ENCODE assay signal across 8 cellular contexts in the genomic region with DNA sequence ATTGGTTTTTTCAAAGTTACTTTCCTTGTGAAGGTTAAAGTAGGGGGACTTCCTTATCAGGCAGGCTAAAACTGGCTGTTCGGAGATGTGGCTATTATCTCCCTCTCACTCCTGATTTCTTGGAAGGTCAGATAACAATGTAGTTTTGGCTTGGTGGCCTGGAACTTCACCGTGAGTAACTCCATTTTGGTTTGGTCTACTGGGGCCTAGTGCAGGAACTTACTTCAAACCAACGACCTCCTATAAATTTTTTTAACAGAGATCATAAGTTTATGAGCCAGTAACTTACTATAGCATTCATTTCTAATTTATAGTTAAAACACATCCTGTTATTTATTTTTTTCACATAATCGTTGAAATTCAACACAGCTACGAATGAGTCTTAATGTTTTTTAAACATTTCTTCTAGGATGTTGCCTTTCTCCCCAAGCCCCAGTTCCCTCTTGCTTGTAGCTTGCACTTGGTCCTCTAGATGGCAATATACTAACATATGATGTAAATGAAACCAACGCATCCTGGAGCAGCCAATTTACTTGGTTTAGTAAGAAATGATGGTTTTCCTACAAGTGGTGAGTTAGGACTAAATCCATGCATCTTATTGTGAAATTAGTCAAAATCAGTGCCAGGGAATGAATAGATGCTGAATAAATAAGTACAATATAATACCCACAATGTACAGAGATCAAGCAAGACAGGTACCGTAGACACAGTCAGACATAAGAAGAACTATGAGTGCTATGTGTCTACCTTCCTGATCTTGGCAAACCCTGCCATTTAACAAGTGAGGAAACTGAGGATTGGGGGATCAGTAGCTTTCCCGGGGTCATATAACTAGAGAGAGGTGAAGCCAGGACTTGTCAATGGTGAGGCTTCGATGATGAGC. TPM values are rescaled to one million over a fixed set of nuclear protein-coding genes. Genes with fewer than 3 reads are reported as not detected.
DNase-seq lines count a peak whose midpoint lies in the region; FAIRE-seq and TF ChIP-seq lines count a peak whose summit lies in the region.
"Not testable (repeated sequence)": the region's sequence is repeated elsewhere in the genome, so short reads cannot be mapped to it uniquely, and the experiment has no call there.

No MANE protein-coding gene starts in this region.

- FAIRE-seq in GM18507 (lab: Jason Lieb, UNC), result peak; percentile 88

- H3K9me3 Mint-ChIP-seq in activated T-helper 1 cell treated with anti-CD3 and anti-CD28 coated beads, Interleukin-12 subunit alpha, Interleukin-12 subunit beta, Interleukin-2, Interleukin-4 antibody, amounts not matched to agents 30 ng/mL and 10 ng/mL and 1 ng/mL, durations not matched to agents 14 hours and 24 hours and 36 hours, result not testable (repeated sequence)

- WGBS in liver, result 48% methylated on average over 9 of the region's 9 CpGs

- peaks cover 10% of the 10 kb centered on the region for H3K4me1 Mint-ChIP-seq in activated T-helper 1 cell treated with anti-CD3 and anti-CD28 coated beads, Interleukin-12 subunit alpha, Interleukin-12 subunit beta, Interleukin-2, Interleukin-4 antibody, amounts not matched to agents 30 ng/mL and 10 ng/mL and 1 ng/mL, durations not matched to agents 14 hours and 24 hours and 36 hours (ENCODE audit: low read depth)

- not testable (repeated sequence) for H3K36me3 Mint-ChIP-seq in activated T-helper 1 cell treated with anti-CD3 and anti-CD28 coated beads, Interleukin-12 subunit alpha, Interleukin-12 subunit beta, Interleukin-2, Interleukin-4 antibody, amounts not matched to agents 30 ng/mL and 10 ng/mL and 1 ng/mL, durations not matched to agents 14 hours and 24 hours and 36 hours (ENCODE audit: low read depth)

- not testable (repeated sequence) for H3K9ac ChIP-seq in liver (ENCODE audit: low read depth in 1 of 2, low read length in 2 of 2)

- not testable (repeated sequence) for H3K27me3 ChIP-seq in BE2C; liver (ENCODE audit: control insufficient read depth in 4 of 4, insufficient read depth in 4 of 4, low read length in 3 of 4)

- H3K27ac ChIP-seq in epithelial cell of prostate; liver (ENCODE audit: low read depth in 1 of 2, low read length in 2 of 2): not testable (repeated sequence)

- H3K27ac Mint-ChIP-seq in activated T-helper 1 cell treated with anti-CD3 and anti-CD28 coated beads, Interleukin-12 subunit alpha, Interleukin-12 subunit beta, Interleukin-2, Interleukin-4 antibody, amounts not matched to agents 30 ng/mL and 10 ng/mL and 1 ng/mL, durations not matched to agents 14 hours and 24 hours and 36 hours, result not testable (repeated sequence)

- H3K27me3 Mint-ChIP-seq in activated T-helper 1 cell treated with anti-CD3 and anti-CD28 coated beads, Interleukin-12 subunit alpha, Interleukin-12 subunit beta, Interleukin-2, Interleukin-4 antibody, amounts not matched to agents 30 ng/mL and 10 ng/mL and 1 ng/mL, durations not matched to agents 14 hours and 24 hours and 36 hours (ENCODE audit: insufficient read depth), result not testable (repeated sequence)

- intact Hi-C loops in activated T-helper 1 cell treated with anti-CD3 and anti-CD28 coated beads, Interleukin-12 subunit alpha, Interleukin-12 subunit beta, Interleukin-2, Interleukin-4 antibody, amounts not matched to agents 30 ng/mL and 10 ng/mL and 1 ng/mL, durations not matched to agents 14 hours and 24 hours and 36 hours (cut with micrococcal nuclease), result not testable (repeated sequence)

- not testable (repeated sequence) for H3K4me1 ChIP-seq in BE2C; liver (ENCODE audit: control insufficient read depth in 4 of 4, insufficient read depth in 4 of 4, low read length in 3 of 4)

- TF ChIP-seq RAD21 in liver (IDR thresholded peaks at IDR 0.05), result peak; percentile 75 to 78

- TF ChIP-seq CTCF in BE2C (IDR thresholded peaks at IDR 0.05; ENCODE audit: low read depth, low read length), result peak; percentile 47
- TF ChIP-seq CTCF in liver (IDR thresholded peaks at IDR 0.05; ENCODE audit: low read depth, low read length, missing input control), result peak; percentile 57

- not testable (repeated sequence) for H3K4me3 ChIP-seq in BE2C (ENCODE audit: low read depth, low read length); liver (ENCODE audit: low read depth in 1 of 3, low read length in 3 of 3)

- not testable (repeated sequence) for H3K9me3 ChIP-seq in BE2C; liver (ENCODE audit: control insufficient read depth in 4 of 4, low read length in 3 of 4)

- H3K36me3 ChIP-seq in BE2C; liver (ENCODE audit: control insufficient read depth in 4 of 4, insufficient read depth in 3 of 4, low read depth in 1 of 4, low read length in 3 of 4): not testable (repeated sequence)

- DNase-seq in BE2C, result peak; percentile 37
- not testable (repeated sequence) for DNase-seq in GM18507 (ENCODE audit: extremely low spot score, insufficient read length, low read depth)
- DNase-seq in NCI-H146 treated with DMSO at 0.1 percent for 48 hours (lab: John Stamatoyannopoulos, UW; ENCODE audit: unreplicated experiment), result peak; percentile 18
- peak; percentile 67 for DNase-seq in SIG-M5 treated with dmso at 0.1 percent for 504 hours (lab: John Stamatoyannopoulos, UW; ENCODE audit: unreplicated experiment)
- peak; percentile 35 for DNase-seq in activated T-helper 1 cell treated with anti-CD3 and anti-CD28 coated beads, Interleukin-12 subunit alpha, Interleukin-12 subunit beta, Interleukin-2, Interleukin-4 antibody, amounts not matched to agents 30 ng/mL and 10 ng/mL and 1 ng/mL, durations not matched to agents 14 hours and 24 hours and 36 hours (ENCODE audit: low spot score)
- peak; percentile 5 for DNase-seq in epithelial cell of prostate (ENCODE audit: low read depth, low spot score)
- peak; percentile 37 for DNase-seq in smooth muscle cell of the brain vasculature (ENCODE audit: low read depth, low spot score)

- not testable (repeated sequence) for H3K4me3 Mint-ChIP-seq in activated T-helper 1 cell treated with anti-CD3 and anti-CD28 coated beads, Interleukin-12 subunit alpha, Interleukin-12 subunit beta, Interleukin-2, Interleukin-4 antibody, amounts not matched to agents 30 ng/mL and 10 ng/mL and 1 ng/mL, durations not matched to agents 14 hours and 24 hours and 36 hours

RNA-seq across cellular contexts. Expression of a gene that starts 35.7 kb away (rescaled TPM):
- 17.2 TPM for polyA plus RNA-seq in BE2C (2012; ENCODE audit: insufficient read depth, insufficient read length, low read depth)
- 44.0 and 44.4 TPM in 2 replicates for total RNA-seq in activated T-helper 1 cell treated with anti-CD3 and anti-CD28 coated beads, Interleukin-12 subunit alpha, Interleukin-12 subunit beta, Interleukin-2, Interleukin-4 antibody, amounts not matched to agents 30 ng/mL and 10 ng/mL and 1 ng/mL, durations not matched to agents 14 hours and 24 hours and 36 hours
- 10 to 100 TPM; 26.1 to 55.1 TPM for total RNA-seq in liver
- 10 to 100 TPM; 25.4 to 27.0 TPM for polyA plus RNA-seq in liver

RNA-seq across cellular contexts. Expression of a gene that starts 41.2 kb away (rescaled TPM):
- 23.4 TPM for polyA plus RNA-seq in BE2C (2012; ENCODE audit: insufficient read depth, insufficient read length, low read depth)
- 74.3 and 78.2 TPM in 2 replicates for total RNA-seq in activated T-helper 1 cell treated with anti-CD3 and anti-CD28 coated beads, Interleukin-12 subunit alpha, Interleukin-12 subunit beta, Interleukin-2, Interleukin-4 antibody, amounts not matched to agents 30 ng/mL and 10 ng/mL and 1 ng/mL, durations not matched to agents 14 hours and 24 hours and 36 hours
- total RNA-seq in liver, result 10 to 100 TPM; 22.2 to 31.4 TPM
- 10 to 100 TPM; 10.2 to 11.3 TPM for polyA plus RNA-seq in liver
